23 cellular contexts compared by ENCODE assay signal in genomic region chr3:189851682-189852081, GRCh38.
"Had no signal": no experiment of that assay in that cellular context is flagged by ENCODE, and none has a peak within 500 bp of the region (broad histone marks: within the 10 kb centered on the region; RNA-seq: fewer than 3 reads in every experiment).

No MANE protein-coding gene starts in this region.

- H3K27ac Mint-ChIP-seq: mesothelial cell of epicardium had no signal

- H3K4me1 Mint-ChIP-seq: naive B cell had no signal

- H3K36me3 ChIP-seq: gastrocnemius medialis, heart right ventricle, left lung, lower lobe of right lung had no signal

- DNase-seq: dermis blood vessel endothelial cell; dorsolateral prefrontal cortex; effector CD4-positive, alpha-beta T cell; effector memory CD4-positive, alpha-beta T cell; erythroblast; esophagus squamous epithelium; foreskin fibroblast; foreskin melanocyte; gastrocnemius medialis; glutamatergic neuron; head of caudate nucleus; heart right ventricle; hippocampal formation; left cardiac atrium; left lung; left ventricle myocardium superior; lower lobe of right lung; mesenchymal stem cell; mucosa of descending colon; naive B cell had no signal

- H3K27me3 ChIP-seq: esophagus squamous epithelium, gastrocnemius medialis, heart right ventricle, left lung had no signal

- H3K4me1 ChIP-seq: gastrocnemius medialis, left lung, lower lobe of right lung had no signal

- H3K36me3 Mint-ChIP-seq: naive B cell had no signal

- H3K27ac ChIP-seq: coronary artery, dorsolateral prefrontal cortex, esophagus squamous epithelium, gastrocnemius medialis, heart right ventricle, left lung, lower lobe of right lung had no signal

- H3K4me3 Mint-ChIP-seq: mesothelial cell of epicardium had no signal

- H3K4me3 ChIP-seq: coronary artery, dorsolateral prefrontal cortex, esophagus squamous epithelium, gastrocnemius medialis, heart right ventricle, left lung, lower lobe of right lung, mucosa of descending colon had no signal

- ATAC-seq: esophagus mucosa, gastrocnemius medialis, heart right ventricle, left cardiac atrium, left lung, left ventricle myocardium superior, lower lobe of right lung, mucosa of descending colon had no signal

- H3K9me3 ChIP-seq: esophagus squamous epithelium, gastrocnemius medialis, heart right ventricle, left lung, lower lobe of right lung, mucosa of descending colon had no signal
